Comparison of ENCODE assay signal across 14 cellular contexts in the genomic region with DNA sequence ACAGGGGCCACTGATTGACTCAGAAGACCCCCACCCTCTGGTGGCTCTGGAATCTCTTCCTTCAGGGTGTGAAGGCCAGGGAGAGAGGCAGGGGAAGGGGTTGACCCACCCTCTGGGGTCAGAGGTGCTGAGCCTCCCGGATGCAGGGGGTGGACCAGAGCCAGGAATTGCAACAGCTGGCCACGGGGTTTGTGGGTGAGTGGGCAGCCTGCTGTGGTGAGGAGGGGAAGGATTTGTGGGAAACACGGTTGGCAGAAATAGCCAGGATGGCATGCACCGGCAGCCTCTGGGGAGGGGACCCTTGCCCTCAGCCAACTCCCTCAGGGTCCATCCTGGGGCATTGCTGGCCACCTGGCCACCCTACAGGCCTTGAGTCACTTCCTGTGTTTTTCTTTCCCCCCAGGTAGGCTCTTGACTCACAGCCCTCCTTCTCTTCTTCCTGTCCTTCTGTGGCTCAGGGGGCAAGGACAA.
DNase-seq lines count a peak whose midpoint lies in the region; ATAC-seq, FAIRE-seq and TF ChIP-seq lines count a peak whose summit lies in the region.
"Had no signal": no experiment of that assay in that cellular context is flagged by ENCODE, and none has a peak within 500 bp of the region (broad histone marks: within the 10 kb centered on the region; RNA-seq: fewer than 3 reads in every experiment).

No MANE protein-coding gene starts in this region.

- peak overlapping the region; percentile 6 for H3K27ac Mint-ChIP-seq in neural crest cell (ENCODE audit: unreplicated experiment)

- DNase-seq in AML-193 (lab: John Stamatoyannopoulos, UW) (peak; percentile 19 to 35), K562 (ENCODE audit: extremely low read depth in 1 of 4, low spot score in 3 of 4) (no peak), neural crest cell (ENCODE audit: low read depth, low spot score) (no peak), DMS79 treated with DMSO at 0.1 percent for 48 hours (lab: John Stamatoyannopoulos, UW) (no peak), HK-2 (ENCODE audit: unreplicated experiment) (no peak), NCI-H2029 treated with DMSO at 0.1 percent for 48 hours (lab: John Stamatoyannopoulos, UW) (no peak)
- DNase-seq: activated T-cell treated with anti-CD3 and anti-CD28 coated beads for 4 hours; dermis blood vessel endothelial cell; DMS79; NK-92 treated with Interleukin-12 subunit alpha and Interleukin-12 subunit beta, amount 100 ng/mL, for 24 hours; stimulated activated CD4-positive, alpha-beta T cell treated with anti-CD3 and anti-CD28 coated beads, Interleukin-1b, Interleukin-23, amount 100 ng/mL, for 48 hours had no signal

- TF ChIP-seq CTCF in K562 (IDR thresholded peaks at IDR 0.05 in 2 of 3, conservative IDR thresholded peaks at IDR 0.05 in 1 of 3; ENCODE audit: insufficient read depth in 2 of 3, low read depth in 1 of 3, low read length in 3 of 3) (no peak), neural crest cell (conservative IDR thresholded peaks at IDR 0.05) (no peak)

- H3K4me1 Mint-ChIP-seq in neural crest cell, result peaks cover 14% of the 10 kb centered on the region

- no peak for FAIRE-seq in K562 (lab: Jason Lieb, UNC)

- intact Hi-C loops in K562 (cut with micrococcal nuclease), result no loop called here

- H3K4me3 ChIP-seq in K562, result no peak overlapping the region
- H3K4me3 ChIP-seq: tibial nerve had no signal

- peak overlapping the region; percentile 35; the same call in 1 of the 2 replicates for H2AFZ ChIP-seq in K562 (ENCODE audit: low read depth, low read length)

- H3K27me3 Mint-ChIP-seq in neural crest cell (ENCODE audit: low read depth), result no peaks in the 10 kb centered on the region

- TF ChIP-seq EP300 in Ishikawa (IDR thresholded peaks at IDR 0.05; ENCODE audit: borderline replicate concordance) (no peak), K562 (IDR thresholded peaks at IDR 0.05; ENCODE audit: low read length) (no peak)

- no peaks in the 10 kb centered on the region for H3K36me3 ChIP-seq in K562 (ENCODE audit: control insufficient read depth, insufficient read depth, low read length)
- H3K36me3 ChIP-seq: tibial nerve had no signal

- no peaks in the 10 kb centered on the region for H3K9me3 Mint-ChIP-seq in neural crest cell

- peak overlapping the region in 1 of 2 experiments; percentile 68; a peak in 1 of 4 replicates for H3K9ac ChIP-seq in K562 (ENCODE audit: insufficient read depth in 1 of 2, low read depth in 2 of 2, low read length in 2 of 2)

- no peaks in the 10 kb centered on the region for H3K9me1 ChIP-seq in K562 (ENCODE audit: control insufficient read depth, insufficient read depth, low read length)

- CTCF ChIA-PET in K562 (lab: Yijun Ruan, JAX; ENCODE audit: low intra/inter-chr PET ratio), result no interaction called here

- H3K9me3 ChIP-seq in K562 (replicated peaks; ENCODE audit: control insufficient read depth, insufficient read depth, low read depth, low read length), result no peaks in the 10 kb centered on the region
- H3K9me3 ChIP-seq: tibial nerve had no signal

- H3K4me3 Mint-ChIP-seq in neural crest cell, result no peak overlapping the region

- H3K27me3 ChIP-seq in K562 (ENCODE audit: control insufficient read depth in 2 of 2, insufficient read depth in 2 of 2, low read length in 2 of 2), result no peaks in the 10 kb centered on the region; a peak in 1 of 5 replicates
- H3K27me3 ChIP-seq: tibial nerve had no signal

- in situ Hi-C loops in K562 (cut with MboI), result no loop called here

- no TSS peak for BruUV-seq in K562 (replicated peaks; lab: Mats Ljungman, UMichigan)

- H3K4me1 ChIP-seq in K562 (replicated peaks in 1 of 2; ENCODE audit: control insufficient read depth in 2 of 2, insufficient read depth in 2 of 2, low read length in 2 of 2), result peaks cover 11 to 15% of the 10 kb centered on the region in 2 experiments; a peak in 4 of 5 replicates

- 23% methylated on average over 4 of the region's 4 CpGs for WGBS in K562 (ENCODE audit: insufficient coverage, low coverage, missing lambda C conversion rate)

- no peak overlapping the region for H3K4me2 ChIP-seq in K562 (ENCODE audit: insufficient read depth, low read length)

- H4K20me1 ChIP-seq in K562 (replicated peaks; ENCODE audit: control insufficient read depth, insufficient read depth, low read length), result no peaks in the 10 kb centered on the region

- H3K79me2 ChIP-seq in K562 (ENCODE audit: control insufficient read depth, insufficient read depth, low read length), result no peaks in the 10 kb centered on the region

- TF ChIP-seq RAD21 in Ishikawa (IDR thresholded peaks at IDR 0.05; ENCODE audit: low read depth) (no peak), K562 (CRISPR knock-in tag; conservative IDR thresholded peaks at IDR 0.05 in 1 of 2, IDR thresholded peaks at IDR 0.05 in 1 of 2) (no peak)

- H3K36me3 Mint-ChIP-seq in neural crest cell (ENCODE audit: low read depth), result no peaks in the 10 kb centered on the region

- POLR2A ChIA-PET in K562 (lab: Yijun Ruan, JAX), result interaction anchor here (0.5 to 0.9 kb wide), 3 partner anchors 24 to 394 kb away, joined by 3 read pairs; no protein-coding TSS in a partner anchor

- ATAC-seq in K562, result no peak
- ATAC-seq in HG03520 (IDR thresholded peaks at IDR 0.05; ENCODE audit: unreplicated experiment), result no peak

- no peak overlapping the region for H3K27ac ChIP-seq in K562 (ENCODE audit: extremely low read depth, low read depth, low read length)
- H3K27ac ChIP-seq: tibial nerve had no signal

- no peak for TF ChIP-seq POLR2A in K562 (conservative IDR thresholded peaks at IDR 0.05)

TF ChIP-seq in Ishikawa, 13 proteins besides CTCF, POLR2A, EP300 and RAD21:
- TF ChIP-seq TCF12 (IDR thresholded peaks at IDR 0.05; ENCODE audit: low read depth) (peak; percentile 14; the same call in 1 of the 2 replicates), USF1 (IDR thresholded peaks at IDR 0.05) (no peak)

TF ChIP-seq in K562, 482 proteins besides CTCF, POLR2A, EP300 and RAD21:
- TF ChIP-seq RBFOX2 (IDR thresholded peaks at IDR 0.05; ENCODE audit: low read depth, low read length) (0 out of 2 replicates have a peak, but pooled peaks have one; percentile 21), NFIC (IDR thresholded peaks at IDR 0.05) (peak; percentile 52; the same call in 1 of the 2 replicates), ZNF444 (CRISPR knock-in tag; IDR thresholded peaks at IDR 0.05) (no peak), FOXM1 (IDR thresholded peaks at IDR 0.05; ENCODE audit: low read depth) (no peak), FOXM1 (CRISPR knock-in tag; IDR thresholded peaks at IDR 0.05; ENCODE audit: low read depth) (no peak), MIER1 (IDR thresholded peaks at IDR 0.05; ENCODE audit: low read depth) (no peak), POLR2G (IDR thresholded peaks at IDR 0.05; ENCODE audit: low read depth, low read length) (0 out of 2 replicates have a peak, but pooled peaks have one; percentile 18), SAFB2 (IDR thresholded peaks at IDR 0.05; ENCODE audit: borderline replicate concordance, low read depth, low read length, severe bottlenecking) (no peak), NR2C2 (CRISPR knock-in tag; IDR thresholded peaks at IDR 0.05) (0 out of 2 replicates have a peak, but pooled peaks have one; percentile 29), NR2C2 (tag; IDR thresholded peaks at IDR 0.05) (peak; percentile 58; the same call in 1 of the 2 replicates), RFX7 (CRISPR knock-in tag; IDR thresholded peaks at IDR 0.05) (no peak), ZBTB8A (IDR thresholded peaks at IDR 0.05; ENCODE audit: partially characterized antibody) (no peak), NR2C1 (IDR thresholded peaks at IDR 0.05) (no peak), NR2C1 (tag; IDR thresholded peaks at IDR 0.05) (0 out of 2 replicates have a peak, but pooled peaks have one; percentile 19), TEAD4 (IDR thresholded peaks at IDR 0.05; ENCODE audit: low read length) (no peak), TEAD4 (CRISPR knock-in tag; IDR thresholded peaks at IDR 0.05; ENCODE audit: borderline replicate concordance) (no peak), CCNT2 (IDR thresholded peaks at IDR 0.05; ENCODE audit: borderline replicate concordance, extremely low read depth, insufficient read length, low read depth, low read length) (no peak)
TF ChIP-seq in K562: peak in this region for 5.

Comparison
In these comparisons a context has a peak if more than half of its experiments do, and no peak if none do; other contexts are left out.
1. DNase-seq: peak in AML-193 (2 of 2); none in K562 (0 of 4), neural crest cell (single experiment), DMS79 treated with DMSO at 0.1 percent for 48 hours (single experiment), HK-2 (single experiment) and NCI-H2029 treated with DMSO at 0.1 percent for 48 hours (single experiment).